In the genomic region with DNA sequence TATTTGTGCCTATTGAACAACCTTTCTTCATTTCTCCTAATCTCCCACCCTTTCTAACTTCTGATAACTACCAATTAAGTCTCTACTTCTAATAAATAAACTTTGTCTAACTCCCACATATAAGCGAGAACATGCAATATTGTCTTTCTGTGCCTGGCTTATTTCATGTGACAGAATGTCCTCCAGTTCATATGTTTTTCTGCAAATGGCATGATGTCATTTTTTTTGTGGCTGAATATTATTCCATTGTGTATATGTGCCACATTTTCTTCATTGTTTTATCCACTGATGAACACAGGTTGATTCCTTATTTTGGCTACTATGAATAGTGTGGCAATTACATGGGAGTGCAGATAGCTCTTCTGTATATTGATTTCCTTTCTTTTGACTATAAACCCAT, we compare ENCODE assay signal across 7 cellular contexts.
"Had no signal": no experiment of that assay in that cellular context is flagged by ENCODE, and none has a peak within 500 bp of the region (broad histone marks: within the 10 kb centered on the region; RNA-seq: fewer than 3 reads in every experiment).

No MANE protein-coding gene starts in this region.

- ATAC-seq: K562 had no signal

- H3K9ac ChIP-seq: KMS-11 had no signal

- FAIRE-seq: HTR-8/SVneo, K562 had no signal

- H3K27ac ChIP-seq: HL-60, KMS-11 had no signal

- H3K4me3 ChIP-seq: K562 had no signal

- DNase-seq: IMR-90, KBM-7, KG1 had no signal

- H3K4me2 ChIP-seq: KMS-11 had no signal
